In the genomic region with DNA sequence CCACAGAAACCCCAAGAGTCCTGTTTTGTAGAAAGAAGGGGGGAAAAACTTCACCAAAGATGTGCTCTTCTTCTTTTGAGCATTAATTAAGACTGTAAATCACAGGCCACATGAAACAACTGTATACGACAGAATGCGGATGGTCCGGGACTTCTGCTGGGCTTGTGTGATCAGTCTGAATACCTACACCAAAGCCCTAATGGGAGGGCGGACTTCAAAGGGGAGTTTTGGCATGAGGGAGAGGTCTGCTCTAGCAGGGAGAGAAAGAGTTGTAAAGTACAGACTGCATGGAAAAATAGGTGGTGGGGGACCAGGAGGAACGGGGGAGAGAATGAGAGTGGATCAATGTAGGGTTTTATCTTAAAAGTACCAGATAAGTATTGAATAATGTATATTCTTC, we compare ENCODE assay signal across 10 cellular contexts. TPM values are rescaled to one million over a fixed set of nuclear protein-coding genes. Genes with fewer than 3 reads are reported as not detected.
"Had no signal": no experiment of that assay in that cellular context is flagged by ENCODE, and none has a peak within 500 bp of the region (broad histone marks: within the 10 kb centered on the region; RNA-seq: fewer than 3 reads in every experiment).

No MANE protein-coding gene starts in this region.

- H3K4me3 Mint-ChIP-seq: activated naive CD8-positive, alpha-beta T cell; activated T-cell treated with anti-CD3 and anti-CD28 coated beads, Interleukin-2, amount 50 U/mL, for 4 hours; type B pancreatic cell had no signal

- H3K27me3 Mint-ChIP-seq: type B pancreatic cell had no signal

- H3K4me1 ChIP-seq: heart right ventricle, SJCRH30 had no signal

- H3K36me3 ChIP-seq: heart right ventricle, SJCRH30 had no signal

- H3K9me3 ChIP-seq: heart right ventricle, SJCRH30 had no signal

- H3K36me3 Mint-ChIP-seq: T-cell, type B pancreatic cell had no signal

- H3K27ac Mint-ChIP-seq: activated naive CD8-positive, alpha-beta T cell; type B pancreatic cell had no signal

- H3K27ac ChIP-seq: heart right ventricle, SJCRH30, skin epidermis had no signal

- ATAC-seq: activated T-cell treated with anti-CD3 and anti-CD28 coated beads, Interleukin-2, amount 50 U/mL, for 4 hours; T-cell had no signal

- H3K4me3 ChIP-seq: heart right ventricle, SJCRH30, skin epidermis had no signal

- H3K9me3 Mint-ChIP-seq: activated T-cell treated with anti-CD3 and anti-CD28 coated beads, Interleukin-2, amount 50 U/mL, for 4 hours; T-cell; type B pancreatic cell had no signal

- DNase-seq: activated CD4-positive, CD25-positive, alpha-beta regulatory T cell; activated gamma-delta T cell; activated T-cell treated with anti-CD3 and anti-CD28 coated beads, Interleukin-2, amount 50 U/mL, for 4 hours; heart right ventricle; SJCRH30; stimulated activated CD4-positive, alpha-beta T cell treated with anti-CD3 and anti-CD28 coated beads, Interleukin-4, amount 100 ng/mL, for 4 hours; T-cell had no signal

RNA-seq across cellular contexts. Expression of a gene that starts 58.8 kb away (rescaled TPM):
- total RNA-seq: SJCRH30 had no signal
